12 cellular contexts compared by ENCODE assay signal in the genomic region with DNA sequence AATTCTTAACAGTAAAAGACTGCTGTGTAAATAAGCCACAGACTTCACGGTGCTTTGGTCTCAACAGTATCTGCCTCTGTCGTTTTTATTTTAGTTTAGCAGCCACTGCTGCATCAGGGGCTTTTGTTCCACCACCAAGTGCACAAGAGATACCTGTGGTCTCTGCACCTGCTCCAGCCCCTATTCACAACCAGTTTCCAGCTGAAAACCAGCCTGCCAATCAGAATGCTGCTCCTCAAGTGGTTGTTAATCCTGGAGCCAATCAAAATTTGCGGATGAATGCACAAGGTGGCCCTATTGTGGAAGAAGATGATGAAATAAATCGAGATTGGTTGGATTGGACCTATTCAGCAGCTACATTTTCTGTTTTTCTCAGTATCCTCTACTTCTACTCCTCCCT. TPM values are rescaled to one million over a fixed set of nuclear protein-coding genes. Genes with fewer than 3 reads are reported as not detected.
DNase-seq lines count a peak whose midpoint lies in the region; ATAC-seq, FAIRE-seq and TF ChIP-seq lines count a peak whose summit lies in the region.
"Had no signal": no experiment of that assay in that cellular context is flagged by ENCODE, and none has a peak within 500 bp of the region (broad histone marks: within the 10 kb centered on the region; RNA-seq: fewer than 3 reads in every experiment).

No MANE protein-coding gene starts in this region.

- DNase-seq in activated CD4-positive, alpha-beta T cell treated with anti-CD3 and anti-CD28 coated beads for 36 hours: no peak
- DNase-seq in activated CD4-positive, alpha-beta T cell treated with anti-CD3 and anti-CD28 coated beads for 4 hours: no peak
- DNase-seq in NCI-H1436 treated with DMSO at 0.1 percent for 48 hours (lab: John Stamatoyannopoulos, UW) (peak; percentile 55), sigmoid colon (peak; percentile 26), GM13977 (ENCODE audit: low spot score) (no peak), kidney glomerular epithelial cell (lab: John Stamatoyannopoulos, UW) (no peak), D721Med (ENCODE audit: insufficient read length, low spot score) (no peak)
- DNase-seq in activated CD8-positive, alpha-beta T cell treated with anti-CD3 and anti-CD28 coated beads, Interleukin-2, amount 10 ng/mL, durations not matched to agents 7 days and 5 days: no peak
- DNase-seq: activated CD4-positive, alpha-beta T cell treated with anti-CD3 and anti-CD28 coated beads, Interleukin-2, amount 50 U/mL, for 48 hours; brain microvascular endothelial cell; GDM1; thyroid gland had no signal

- no peak overlapping the region for H3K4me3 Mint-ChIP-seq in activated CD4-positive, alpha-beta T cell treated with anti-CD3 and anti-CD28 coated beads for 36 hours
- H3K4me3 Mint-ChIP-seq in activated CD8-positive, alpha-beta T cell treated with anti-CD3 and anti-CD28 coated beads, Interleukin-2, amount 10 ng/mL, durations not matched to agents 7 days and 5 days: peak overlapping the region; percentile 57

- CTCF ChIA-PET in activated CD4-positive, alpha-beta T cell treated with anti-CD3 and anti-CD28 coated beads for 36 hours (lab: Charles Lee): interaction anchor here (1.3 to 1.4 kb wide), 2 partner anchors 9 to 71 kb away, joined by 3 to 4 read pairs; no protein-coding TSS in a partner anchor
- CTCF ChIA-PET in activated CD8-positive, alpha-beta T cell treated with anti-CD3 and anti-CD28 coated beads, Interleukin-2, amount 10 ng/mL, durations not matched to agents 7 days and 5 days (lab: Charles Lee): interaction anchor here (1.6 kb wide), 1 partner anchor 56 kb away, joined by 4 read pairs; no protein-coding TSS in a partner anchor

- H3K4me1 Mint-ChIP-seq in activated CD4-positive, alpha-beta T cell treated with anti-CD3 and anti-CD28 coated beads for 36 hours: peaks cover 95% of the 10 kb centered on the region
- peaks cover 67% of the 10 kb centered on the region for H3K4me1 Mint-ChIP-seq in activated CD8-positive, alpha-beta T cell treated with anti-CD3 and anti-CD28 coated beads, Interleukin-2, amount 10 ng/mL, durations not matched to agents 7 days and 5 days (ENCODE audit: low read depth)

- H3K36me3 Mint-ChIP-seq in activated CD4-positive, alpha-beta T cell treated with anti-CD3 and anti-CD28 coated beads for 36 hours (ENCODE audit: low read depth): peaks cover 93% of the 10 kb centered on the region
- peaks cover 89% of the 10 kb centered on the region for H3K36me3 Mint-ChIP-seq in activated CD8-positive, alpha-beta T cell treated with anti-CD3 and anti-CD28 coated beads, Interleukin-2, amount 10 ng/mL, durations not matched to agents 7 days and 5 days (ENCODE audit: low read depth)

- TF ChIP-seq EP300 in sigmoid colon (IDR thresholded peaks at IDR 0.05): no peak

- H3K27ac Mint-ChIP-seq in activated CD4-positive, alpha-beta T cell treated with anti-CD3 and anti-CD28 coated beads for 36 hours: peak overlapping the region; percentile 95
- H3K27ac Mint-ChIP-seq in activated CD8-positive, alpha-beta T cell treated with anti-CD3 and anti-CD28 coated beads, Interleukin-2, amount 10 ng/mL, durations not matched to agents 7 days and 5 days: peak overlapping the region; percentile 75

- no peaks in the 10 kb centered on the region for H3K9me3 Mint-ChIP-seq in activated CD4-positive, alpha-beta T cell treated with anti-CD3 and anti-CD28 coated beads for 36 hours (ENCODE audit: low read depth)
- H3K9me3 Mint-ChIP-seq in activated CD8-positive, alpha-beta T cell treated with anti-CD3 and anti-CD28 coated beads, Interleukin-2, amount 10 ng/mL, durations not matched to agents 7 days and 5 days (ENCODE audit: insufficient read depth): no peaks in the 10 kb centered on the region

- no peaks in the 10 kb centered on the region for H3K27me3 Mint-ChIP-seq in activated CD4-positive, alpha-beta T cell treated with anti-CD3 and anti-CD28 coated beads for 36 hours
- H3K27me3 Mint-ChIP-seq in activated CD8-positive, alpha-beta T cell treated with anti-CD3 and anti-CD28 coated beads, Interleukin-2, amount 10 ng/mL, durations not matched to agents 7 days and 5 days (ENCODE audit: low read depth): no peaks in the 10 kb centered on the region

- H3K36me3 ChIP-seq in sigmoid colon: peaks cover 80 to 100% (median 86%) of the 10 kb centered on the region in 4 donors

- WGBS in sigmoid colon, 2 donors: 68 to 73% methylated on average over 4 of the region's 4 CpGs

- peaks cover 0 to 24% (median 17%) of the 10 kb centered on the region in 4 donors for H3K4me1 ChIP-seq in sigmoid colon

- H3K27me3 ChIP-seq in sigmoid colon: no peaks in the 10 kb centered on the region
- H3K27me3 ChIP-seq: brain microvascular endothelial cell, thyroid gland had no signal

- no peak for ATAC-seq in activated CD4-positive, alpha-beta T cell treated with anti-CD3 and anti-CD28 coated beads for 36 hours
- ATAC-seq in activated CD8-positive, alpha-beta T cell treated with anti-CD3 and anti-CD28 coated beads, Interleukin-2, amount 10 ng/mL, durations not matched to agents 7 days and 5 days: no peak

- POLR2A ChIA-PET in activated CD4-positive, alpha-beta T cell treated with anti-CD3 and anti-CD28 coated beads for 36 hours (lab: Charles Lee): no interaction called here
- POLR2A ChIA-PET in activated CD8-positive, alpha-beta T cell treated with anti-CD3 and anti-CD28 coated beads, Interleukin-2, amount 10 ng/mL, durations not matched to agents 7 days and 5 days (lab: Charles Lee): interaction anchor here (0.6 to 1.6 kb wide), 2 partner anchors 10 to 79 kb away, joined by 3 read pairs; no protein-coding TSS in a partner anchor

- TF ChIP-seq CTCF in sigmoid colon (IDR thresholded peaks at IDR 0.05): no peak
- TF ChIP-seq CTCF in GM13977 (IDR thresholded peaks at IDR 0.05; ENCODE audit: extremely low read depth, insufficient read depth, missing control alignments): no peak
- TF ChIP-seq CTCF in D721Med (IDR thresholded peaks at IDR 0.05; ENCODE audit: insufficient read depth, missing control alignments): no peak

- H3K27ac ChIP-seq in sigmoid colon: no peak overlapping the region
- H3K27ac ChIP-seq: brain microvascular endothelial cell had no signal

- in situ Hi-C loops in GM13977 (cut with MboI; ENCODE audit: low pct_unique_long_range_greater_than_20kb, low sequenced_read_pairs, unreplicated experiment): no loop called here

- intact Hi-C loops in activated CD4-positive, alpha-beta T cell treated with anti-CD3 and anti-CD28 coated beads for 36 hours (cut with DNase I, micrococcal nuclease): loop anchor here (2.0 to 10.0 kb wide), 5 partner anchors 328 to 745 kb away; a partner anchor contains a TSS
- intact Hi-C loops in sigmoid colon (cut with DNase I): loop anchor here (10.0 kb wide), 2 partner anchors 335 to 1185 kb away; a partner anchor contains a TSS

- H3K9me3 ChIP-seq in sigmoid colon: no peaks in the 10 kb centered on the region
- H3K9me3 ChIP-seq: thyroid gland had no signal

- no peak for TF ChIP-seq POLR2A in sigmoid colon (IDR thresholded peaks at IDR 0.05)

- H3K4me3 ChIP-seq in sigmoid colon: no peak overlapping the region
- H3K4me3 ChIP-seq: thyroid gland had no signal

- no peak for FAIRE-seq in D721Med (lab: Jason Lieb, UNC)

RNA-seq across cellular contexts. Expression of a gene that starts 7.9 kb away (rescaled TPM):
- 100 to 1,000 TPM; 136 to 195 TPM for total RNA-seq in activated CD4-positive, alpha-beta T cell treated with anti-CD3 and anti-CD28 coated beads for 36 hours
- total RNA-seq in activated CD8-positive, alpha-beta T cell treated with anti-CD3 and anti-CD28 coated beads, Interleukin-2, amount 10 ng/mL, durations not matched to agents 7 days and 5 days: 10 to 100 TPM; 88.2 to 95.2 TPM
- total RNA-seq in sigmoid colon: 10 to 100 TPM; 63.1 to 93.1 (median 73.1) TPM
- polyA plus RNA-seq in sigmoid colon: 100 to 1,000 TPM in 1 of 3 donors, 10 to 100 TPM in 2; 54.1 to 119 (median 59.2) TPM

RNA-seq across cellular contexts. Expression of a gene that starts 21.9 kb away (rescaled TPM):
- total RNA-seq in activated CD4-positive, alpha-beta T cell treated with anti-CD3 and anti-CD28 coated beads for 36 hours: under 1 TPM in 1 of 2 experiments, not detected in 1; 0.14 TPM
- not detected for total RNA-seq in activated CD8-positive, alpha-beta T cell treated with anti-CD3 and anti-CD28 coated beads, Interleukin-2, amount 10 ng/mL, durations not matched to agents 7 days and 5 days
- total RNA-seq in sigmoid colon: under 1 TPM in 2 of 4 donors, not detected in 2; 0.36 to 0.55 TPM
- 1 to 10 TPM in 2 of 3 donors, not detected in 1; 1.2 to 2.1 TPM for polyA plus RNA-seq in sigmoid colon

RNA-seq across cellular contexts. Expression of a gene that starts 49.6 kb away (rescaled TPM):
- 100 to 1,000 TPM; 143 to 175 TPM for total RNA-seq in activated CD4-positive, alpha-beta T cell treated with anti-CD3 and anti-CD28 coated beads for 36 hours
- total RNA-seq in activated CD8-positive, alpha-beta T cell treated with anti-CD3 and anti-CD28 coated beads, Interleukin-2, amount 10 ng/mL, durations not matched to agents 7 days and 5 days: 100 to 1,000 TPM; 280 to 291 TPM
- total RNA-seq in sigmoid colon: 10 to 100 TPM in 3 of 4 donors, 1 to 10 TPM in 1; 9.5 to 37.7 (median 16.0) TPM
- polyA plus RNA-seq in sigmoid colon: 100 to 1,000 TPM in 1 of 3 donors, 10 to 100 TPM in 2; 13.8 to 119 (median 24.0) TPM

Comparison
In these comparisons a context has a peak if more than half of its experiments do, and no peak if none do; other contexts are left out.
1. DNase-seq: peak in NCI-H1436 treated with DMSO at 0.1 percent for 48 hours (single experiment) and sigmoid colon (single experiment); none in activated CD4-positive, alpha-beta T cell treated with anti-CD3 and anti-CD28 coated beads for 36 hours (single experiment), activated CD4-positive, alpha-beta T cell treated with anti-CD3 and anti-CD28 coated beads for 4 hours (0 of 2), activated CD8-positive, alpha-beta T cell treated with anti-CD3 and anti-CD28 coated beads, Interleukin-2, amount 10 ng/mL, durations not matched to agents 7 days and 5 days (single experiment), GM13977 (single experiment), kidney glomerular epithelial cell (single experiment) and D721Med (single experiment).